Comparison of ENCODE assay signal across 4 cellular contexts in genomic region chrX:52765983-52766382, GRCh38. TPM values are rescaled to one million over a fixed set of nuclear protein-coding genes. Genes with fewer than 3 reads are reported as not detected.
"Had no signal": no experiment of that assay in that cellular context is flagged by ENCODE, and none has a peak within 500 bp of the region (broad histone marks: within the 10 kb centered on the region; RNA-seq: fewer than 3 reads in every experiment).

No MANE protein-coding gene starts in this region.

RNA-seq across cellular contexts. Expression of gene SSX2B, which starts 14.9 kb away (rescaled TPM):
- total RNA-seq: LHCN-M2, MCF 10A, NCI-H460 had no signal

RNA-seq across cellular contexts. Expression of gene SPANXN5, which starts 31.2 kb away (rescaled TPM):
- total RNA-seq: LHCN-M2, M059J, MCF 10A had no signal

RNA-seq across cellular contexts. Expression of gene XAGE5, which starts 45.1 kb away (rescaled TPM):
- total RNA-seq: LHCN-M2, M059J, MCF 10A, NCI-H460 had no signal

RNA-seq across cellular contexts. Expression of gene SSX2, which starts 59.0 kb away (rescaled TPM):
- total RNA-seq: LHCN-M2, M059J, MCF 10A, NCI-H460 had no signal
